8 cellular contexts compared by ENCODE assay signal in genomic region chr1:121184290-121185127, GRCh38. TPM values are rescaled to one million over a fixed set of nuclear protein-coding genes. Genes with fewer than 3 reads are reported as not detected.
DNase-seq lines count a peak whose midpoint lies in the region; ATAC-seq, FAIRE-seq and TF ChIP-seq lines count a peak whose summit lies in the region.
"Not testable (repeated sequence)": the region's sequence is repeated elsewhere in the genome, so short reads cannot be mapped to it uniquely, and the experiment has no call there.

Gene FAM72B (minus strand): TSS chr1:121184340. CDS start chr1:121183489, 851 bp downstream.
Gene SRGAP2C (plus strand): TSS chr1:121184975. CDS start chr1:121187447, 2,472 bp downstream.

- peak within 1 kb of the TSS; percentile 97 for H3K27ac Mint-ChIP-seq in WTC11

- peak; percentile 77 for ATAC-seq in GM19025 (IDR thresholded peaks at IDR 0.05; ENCODE audit: low read depth, unreplicated experiment)
- peak; percentile 84 for ATAC-seq in HG03196 (IDR thresholded peaks at IDR 0.05; ENCODE audit: unreplicated experiment)
- ATAC-seq in WTC11 = peak; percentile 86

- not testable (repeated sequence) for H3K9me3 ChIP-seq in AG04450 (ENCODE audit: control insufficient read depth, insufficient read depth, low read length)

- DNase-seq in AG04450 (ENCODE audit: low read depth, low spot score) (peak; percentile 99), NCI-H345 (lab: John Stamatoyannopoulos, UW) (peak; percentile 99), WTC11 (ENCODE audit: low spot score) (peak; percentile 88), bronchial epithelial cell (ENCODE audit: low read depth) (peak; percentile 98), iPS-NIHi7 (ENCODE audit: extremely low spot score) (peak; percentile 72)
- peak; percentile 76 to 81 for DNase-seq in stimulated activated CD4-positive, alpha-beta T cell treated with anti-CD3 and anti-CD28 coated beads, Interleukin-12 subunit alpha, Interleukin-12 subunit beta, amount 100 ng/mL, for 24 hours (ENCODE audit: low read depth in 2 of 2)

- not testable (repeated sequence) for FAIRE-seq in bronchial epithelial cell (lab: Jason Lieb, UNC)

- H3K4me1 Mint-ChIP-seq in WTC11 = not testable (repeated sequence)

- H3K36me3 ChIP-seq in bronchial epithelial cell (ENCODE audit: control insufficient read depth, insufficient read depth, low read length) = not testable (repeated sequence)

- not testable (repeated sequence) for TF ChIP-seq CTCF in AG04450 (IDR thresholded peaks at IDR 0.05; ENCODE audit: low read depth, low read length); WTC11 (IDR thresholded peaks at IDR 0.05); bronchial epithelial cell (IDR thresholded peaks at IDR 0.05; ENCODE audit: insufficient read depth, low read length, severe bottlenecking)

- peak within 1 kb of the TSS; percentile 94 for H3K4me3 Mint-ChIP-seq in WTC11

- CTCF ChIA-PET in AG04450 (lab: Charles Lee); WTC11 (lab: Charles Lee): not testable (repeated sequence)

- not testable (repeated sequence) for H3K36me3 Mint-ChIP-seq in WTC11

- POLR2A ChIA-PET in AG04450 (lab: Yijun Ruan, JAX); WTC11 (lab: Charles Lee): not testable (repeated sequence)

- H3K27me3 Mint-ChIP-seq in WTC11 (ENCODE audit: low read depth) = not testable (repeated sequence)

- not testable (repeated sequence) for H3K27me3 ChIP-seq in AG04450 (ENCODE audit: control insufficient read depth, insufficient read depth, low read length); bronchial epithelial cell (ENCODE audit: control insufficient read depth, insufficient read depth, low read length)

- H3K27ac ChIP-seq in AG04450 (ENCODE audit: low read depth, low read length) = peak within 1 kb of the TSS; percentile 47

- H3K9me3 Mint-ChIP-seq in WTC11 = not testable (repeated sequence)

- H3K4me3 ChIP-seq in AG04450 (ENCODE audit: low read depth, low read length) (peak within 1 kb of the TSS; percentile 57), bronchial epithelial cell (ENCODE audit: low read depth, low read length) (peak within 1 kb of the TSS; percentile 36)

TF ChIP-seq in WTC11, 78 proteins besides CTCF, POLR2A, EP300 and RAD21:
- TF ChIP-seq SP1 (CRISPR knock-in tag; conservative IDR thresholded peaks at IDR 0.05) (0 out of 2 replicates have a peak, but pooled peaks have one; percentile 29), NFYB (CRISPR knock-in tag; conservative IDR thresholded peaks at IDR 0.05; ENCODE audit: low read depth) (peak; percentile 35; the same call in 1 of the 2 replicates)

RNA-seq across cellular contexts. Expression of gene FAM72B, which starts in this region (rescaled TPM):
- 1.8 and 3.5 TPM in 2 replicates for polyA plus RNA-seq in AG04450 (2011; rRNA removed)
- polyA minus RNA-seq in AG04450 (2011; rRNA and poly(A)+ RNA removed) = 2.0 and 4.0 TPM in 2 replicates
- total RNA-seq in WTC11 (2021) (22.0 to 24.0 TPM (median 23.3 TPM) in 3 replicates), bronchial epithelial cell (0.13 TPM in 1 of 2 replicates, not detected in the other)

RNA-seq across cellular contexts. Expression of gene SRGAP2C, which starts in this region (rescaled TPM):
- 9.2 and 9.4 TPM in 2 replicates for polyA plus RNA-seq in AG04450 (2011; rRNA removed)
- 16.6 and 25.2 TPM in 2 replicates for polyA minus RNA-seq in AG04450 (2011; rRNA and poly(A)+ RNA removed)
- total RNA-seq in WTC11 (2021) (50.2 to 67.6 TPM (median 53.9 TPM) in 3 replicates), bronchial epithelial cell (8.3 and 11.6 TPM in 2 replicates)

Comparison
In these comparisons a context has a peak if more than half of its experiments do, and no peak if none do; other contexts are left out.
1. Peak in every context shown above with its lines: DNase-seq, ATAC-seq, H3K4me3 ChIP-seq and H3K27ac ChIP-seq.
2. RNA of gene FAM72B (total RNA-seq): 22.0 to 24.0 TPM in WTC11; 0.13 TPM in bronchial epithelial cell; every median in the first group is over 10 times any median in the second.